Comparison of ENCODE assay signal across 8 cellular contexts in genomic region chr10:99732033-99732912, GRCh38. TPM values are rescaled to one million over a fixed set of nuclear protein-coding genes. Genes with fewer than 3 reads are reported as not detected.
A peak's percentile ranks its signal among the peaks of the same experiment; 100 is the strongest.
DNase-seq lines count a peak whose midpoint lies in the region; ATAC-seq and TF ChIP-seq lines count a peak whose summit lies in the region.

TSS of gene COX15 (minus strand) at chr10:99732127. CDS start at chr10:99732049, 78 bp downstream.
TSS of gene CUTC (plus strand) at chr10:99732234. CDS start at chr10:99732349, 115 bp downstream.

- peaks cover 0 to 3% (median 0%) of the 10 kb centered on the region in 11 experiments; a peak in 2 of 22 replicates for H3K9me3 ChIP-seq in BLaER1 treated with 17β-estradiol and CSF1 and Interleukin-3, amounts not matched to agents 10 nM and 100 nM (replicated peaks in 1 of 11)
- H3K9me3 ChIP-seq in colonic mucosa: no peaks in the 10 kb centered on the region

- intact Hi-C loops in colonic mucosa (cut with DNase I): no loop called here

- peaks cover 0 to 7% (median 0%) of the 10 kb centered on the region in 11 experiments; a peak in 2 of 22 replicates for H4K20me1 ChIP-seq in BLaER1 treated with 17β-estradiol and CSF1 and Interleukin-3, amounts not matched to agents 10 nM and 100 nM

- ATAC-seq in GM19324 (IDR thresholded peaks at IDR 0.05; ENCODE audit: low FRiP score, unreplicated experiment) (peak; percentile 90), HG03469 (IDR thresholded peaks at IDR 0.05; ENCODE audit: unreplicated experiment) (peak; percentile 72)

- H3K27me3 ChIP-seq in BLaER1 treated with 17β-estradiol and CSF1 and Interleukin-3, amounts not matched to agents 10 nM and 100 nM: no peaks in the 10 kb centered on the region
- H3K27me3 ChIP-seq in colonic mucosa: no peaks in the 10 kb centered on the region

- TF ChIP-seq CTCF in colonic mucosa (IDR thresholded peaks at IDR 0.05): peak; percentile 46

- peak within 1 kb of the TSS; percentile 82 to 93 (median 87) for H3K27ac ChIP-seq in BLaER1 treated with 17β-estradiol and CSF1 and Interleukin-3, amounts not matched to agents 10 nM and 100 nM
- peak within 1 kb of the TSS; percentile 95 for H3K27ac ChIP-seq in colonic mucosa

- H3K4me2 ChIP-seq in BLaER1 treated with 17β-estradiol and CSF1 and Interleukin-3, amounts not matched to agents 10 nM and 100 nM: peak within 1 kb of the TSS; percentile 81 to 93 (median 86)

- H3K36me3 ChIP-seq in BLaER1 treated with 17β-estradiol and CSF1 and Interleukin-3, amounts not matched to agents 10 nM and 100 nM: peaks cover 17 to 52% (median 39%) of the 10 kb centered on the region in 11 experiments
- H3K36me3 ChIP-seq in colonic mucosa: no peaks in the 10 kb centered on the region

- peak within 1 kb of the TSS; percentile 76 to 91 (median 82) for H3K4me3 ChIP-seq in BLaER1 treated with 17β-estradiol and CSF1 and Interleukin-3, amounts not matched to agents 10 nM and 100 nM
- peak within 1 kb of the TSS; percentile 72 for H3K4me3 ChIP-seq in colonic mucosa

- peaks cover 18 to 34% (median 28%) of the 10 kb centered on the region in 10 experiments for H3K4me1 ChIP-seq in BLaER1 treated with 17β-estradiol and CSF1 and Interleukin-3, amounts not matched to agents 10 nM and 100 nM
- H3K4me1 ChIP-seq in colonic mucosa: no peaks in the 10 kb centered on the region

- DNase-seq in NCI-H526 (lab: John Stamatoyannopoulos, UW): peak; percentile 86 to 95
- peak; percentile 97 for DNase-seq in activated CD4-positive, alpha-beta T cell treated with anti-CD3 and anti-CD28 coated beads for 48 hours
- peak; percentile 98 for DNase-seq in colonic mucosa
- peak; percentile 97 for DNase-seq in kidney tubule cell (ENCODE audit: low spot score)
- DNase-seq in stimulated activated CD4-positive, alpha-beta T cell treated with anti-CD3 and anti-CD28 coated beads, Interleukin-1b, Interleukin-23, amount 100 ng/mL, for 24 hours (ENCODE audit: low read depth in 4 of 4, low spot score in 1 of 4): peak; percentile 85 to 93 (median 91)

- H3K9ac ChIP-seq in BLaER1 treated with 17β-estradiol and CSF1 and Interleukin-3, amounts not matched to agents 10 nM and 100 nM: peak within 1 kb of the TSS; percentile 82 to 94 (median 89)
- H3K9ac ChIP-seq in colonic mucosa (ENCODE audit: low read depth in 2 of 2, low read length in 2 of 2): peak within 1 kb of the TSS; percentile 82 to 99

RNA-seq across cellular contexts. Expression of gene COX15, which starts in this region (rescaled TPM):
- total RNA-seq in colonic mucosa: 10 to 100 TPM; 48.1 to 50.1 TPM

RNA-seq across cellular contexts. Expression of gene CUTC, which starts in this region (rescaled TPM):
- total RNA-seq in colonic mucosa: 10 to 100 TPM; 11.2 to 15.6 TPM

Comparison
In these comparisons a context has a peak if more than half of its experiments do, and no peak if none do; other contexts are left out.
1. Peak in every context shown above with its lines: DNase-seq, ATAC-seq, H3K4me3 ChIP-seq and H3K27ac ChIP-seq.